In genomic region chr9:134099123-134099761, GRCh38 we compare ENCODE assay signal across 9 cellular contexts. TPM values are rescaled to one million over a fixed set of nuclear protein-coding genes. Genes with fewer than 3 reads are reported as not detected.
DNase-seq lines count a peak whose midpoint lies in the region; ATAC-seq and TF ChIP-seq lines count a peak whose summit lies in the region.
"Had no signal": no experiment of that assay in that cellular context is flagged by ENCODE, and none has a peak within 500 bp of the region (broad histone marks: within the 10 kb centered on the region; RNA-seq: fewer than 3 reads in every experiment).

No MANE protein-coding gene starts in this region.

- POLR2A ChIA-PET in SK-N-SH (lab: Yijun Ruan, JAX): no interaction called here

- H3K4me3 Mint-ChIP-seq in activated naive CD4-positive, alpha-beta T cell treated with anti-CD3 and anti-CD28 coated beads for 36 hours: no peak overlapping the region
- H3K4me3 Mint-ChIP-seq: T-helper 1 cell treated with Interleukin-12 subunit alpha and Interleukin-12 subunit beta and Interleukin-4 antibody, amounts not matched to agents 30 μg/mL and 1 μg/mL, for 36 hours had no signal

- CTCF ChIA-PET in SK-N-SH (lab: Yijun Ruan, JAX): interaction anchor here (1.3 to 1.5 kb wide), 4 partner anchors 11 to 104 kb away, joined by 3 to 8 read pairs (median 4); no protein-coding TSS in a partner anchor
- CTCF ChIA-PET in activated naive CD4-positive, alpha-beta T cell treated with anti-CD3 and anti-CD28 coated beads for 36 hours (lab: Charles Lee): interaction anchor here (0.5 to 1.3 kb wide), 3 partner anchors 14 to 105 kb away, joined by 3 to 6 read pairs (median 3); no protein-coding TSS in a partner anchor

- H3K27ac ChIP-seq in KMS-11: no peak overlapping the region
- H3K27ac ChIP-seq in SK-N-SH (ENCODE audit: low read depth in 2 of 2, low read length in 1 of 2): no peak overlapping the region

- no peak for ATAC-seq in sciatic nerve

- 36% methylated on average over 13 of the region's 13 CpGs for WGBS in SK-N-SH (ENCODE audit: low lambda C conversion rate)

- no peaks in the 10 kb centered on the region for H3K9me2 ChIP-seq in SK-N-SH

- H3K27me3 ChIP-seq in KMS-11 (ENCODE audit: insufficient read depth, low read depth): peaks cover 61% of the 10 kb centered on the region
- peaks cover 16% of the 10 kb centered on the region; the same call in 1 of the 2 replicates for H3K27me3 ChIP-seq in SK-N-SH (ENCODE audit: insufficient read depth)

- H3K9ac ChIP-seq in KMS-11 (no peak overlapping the region), SK-N-SH (no peak overlapping the region)

- no peaks in the 10 kb centered on the region for H3K36me3 Mint-ChIP-seq in activated naive CD4-positive, alpha-beta T cell treated with anti-CD3 and anti-CD28 coated beads for 36 hours (ENCODE audit: low read depth)

- H3K79me2 ChIP-seq in KMS-11 (ENCODE audit: insufficient read depth, low read depth): no peaks in the 10 kb centered on the region
- no peaks in the 10 kb centered on the region for H3K79me2 ChIP-seq in SK-N-SH (ENCODE audit: insufficient read depth)

- H3K9me3 Mint-ChIP-seq in activated naive CD4-positive, alpha-beta T cell treated with anti-CD3 and anti-CD28 coated beads for 36 hours: no peaks in the 10 kb centered on the region
- H3K9me3 Mint-ChIP-seq: T-helper 1 cell treated with Interleukin-12 subunit alpha and Interleukin-12 subunit beta and Interleukin-4 antibody, amounts not matched to agents 30 μg/mL and 1 μg/mL, for 36 hours had no signal

- H2AFZ ChIP-seq in KMS-11 (ENCODE audit: low read depth) (no peak overlapping the region), SK-N-SH (ENCODE audit: low read depth) (no peak overlapping the region)

- TF ChIP-seq CTCF in KMS-11 (conservative IDR thresholded peaks at IDR 0.05; ENCODE audit: low read depth, low read length) (peak; percentile 87), SK-N-SH (IDR thresholded peaks at IDR 0.05) (peak; percentile 57)

- intact Hi-C loops in activated naive CD4-positive, alpha-beta T cell treated with anti-CD3 and anti-CD28 coated beads for 36 hours (cut with micrococcal nuclease): loop anchor here (1.0 to 2.0 kb wide), 3 partner anchors 30 to 317 kb away; partner anchors contain the start of gene BRD3
- intact Hi-C loops in sciatic nerve (cut with DNase I): no loop called here

- no peaks in the 10 kb centered on the region for H3K4me1 ChIP-seq in KMS-11 (ENCODE audit: low read depth, poor library complexity, severe bottlenecking)
- no peaks in the 10 kb centered on the region; a peak in 1 of 4 replicates for H3K4me1 ChIP-seq in SK-N-SH (ENCODE audit: control insufficient read depth in 1 of 2, insufficient read depth in 2 of 2, low read depth in 1 of 2, low read length in 1 of 2)

- no peak overlapping the region for H3K27ac Mint-ChIP-seq in activated naive CD4-positive, alpha-beta T cell treated with anti-CD3 and anti-CD28 coated beads for 36 hours
- H3K27ac Mint-ChIP-seq: T-helper 1 cell treated with Interleukin-12 subunit alpha and Interleukin-12 subunit beta and Interleukin-4 antibody, amounts not matched to agents 30 μg/mL and 1 μg/mL, for 36 hours had no signal

- H3K4me2 ChIP-seq in KMS-11 (no peak overlapping the region), SK-N-SH (no peak overlapping the region)

- no peaks in the 10 kb centered on the region for H3K4me1 Mint-ChIP-seq in activated naive CD4-positive, alpha-beta T cell treated with anti-CD3 and anti-CD28 coated beads for 36 hours (ENCODE audit: low read depth)

- H3K36me3 ChIP-seq in KMS-11 (ENCODE audit: insufficient read depth): no peaks in the 10 kb centered on the region
- H3K36me3 ChIP-seq in SK-N-SH (replicated peaks in 1 of 2; ENCODE audit: control insufficient read depth in 1 of 2, insufficient read depth in 2 of 2, low read length in 1 of 2): no peaks in the 10 kb centered on the region

- DNase-seq in DMS53 treated with DMSO at 0.1 percent for 48 hours (lab: John Stamatoyannopoulos, UW; ENCODE audit: unreplicated experiment) (peak; percentile 79), SK-N-SH (no peak), iPS DF 19.7 (ENCODE audit: low read depth, low spot score) (peak; percentile 40), sciatic nerve (ENCODE audit: low spot score) (no peak), putamen (ENCODE audit: low spot score) (no peak)
- DNase-seq in activated naive CD4-positive, alpha-beta T cell treated with anti-CD3 and anti-CD28 coated beads for 36 hours: peak; percentile 70
- peak; percentile 58 to 68 for DNase-seq in stimulated activated CD4-positive, alpha-beta T cell treated with anti-CD3 and anti-CD28 coated beads, Interleukin-2, amount 100 ng/mL, for 24 hours

- peak; percentile 56 for TF ChIP-seq RAD21 in SK-N-SH (IDR thresholded peaks at IDR 0.05; ENCODE audit: low read length)

- no peak for TF ChIP-seq EP300 in SK-N-SH (IDR thresholded peaks at IDR 0.05; ENCODE audit: borderline replicate concordance in 1 of 2, low read depth in 1 of 2, low read length in 1 of 2)

- H3K9me3 ChIP-seq in SK-N-SH: no peaks in the 10 kb centered on the region

- peaks cover 8% of the 10 kb centered on the region for H3K27me3 Mint-ChIP-seq in activated naive CD4-positive, alpha-beta T cell treated with anti-CD3 and anti-CD28 coated beads for 36 hours (ENCODE audit: low read depth)

- H3F3A ChIP-seq in SK-N-SH (replicated peaks; ENCODE audit: insufficient read depth): no peaks in the 10 kb centered on the region

- H4K20me1 ChIP-seq in KMS-11 (ENCODE audit: insufficient read depth) (no peaks in the 10 kb centered on the region), SK-N-SH (ENCODE audit: insufficient read depth) (no peaks in the 10 kb centered on the region)

- H3K4me3 ChIP-seq in KMS-11 (IDR thresholded peaks at IDR 0.05; ENCODE audit: insufficient read depth, low read depth, low read length) (no peak overlapping the region), SK-N-SH (ENCODE audit: low read depth in 2 of 2, low read length in 1 of 2) (no peak overlapping the region; a peak in 1 of 4 replicates)

TF ChIP-seq in SK-N-SH, 30 proteins besides CTCF, POLR2A, EP300 and RAD21:
- TF ChIP-seq SMC3 (IDR thresholded peaks at IDR 0.05; ENCODE audit: low read depth, low read length) (peak; percentile 11; the same call in 1 of the 2 replicates), USF2 (IDR thresholded peaks at IDR 0.05; ENCODE audit: borderline replicate concordance, low read depth, low read length) (no peak)

RNA-seq across cellular contexts. Expression of gene BRD3, which starts 31.4 kb away (rescaled TPM):
- polyA plus RNA-seq in SK-N-SH (2012; rRNA removed): 7.2 and 11.4 TPM in 2 replicates
- 10.2 and 11.5 TPM in 2 replicates for polyA plus RNA-seq in SK-N-SH (2012; cell fraction: cytosol; rRNA removed)
- 14.8 and 22.7 TPM in 2 replicates for polyA plus RNA-seq in SK-N-SH (2012; cell fraction: nucleus; rRNA removed)
- 10 to 100 TPM; 34.2 to 36.6 TPM for total RNA-seq in activated naive CD4-positive, alpha-beta T cell treated with anti-CD3 and anti-CD28 coated beads for 36 hours
- 54.4 TPM for total RNA-seq in sciatic nerve

RNA-seq across cellular contexts. Expression of gene WDR5, which starts 36.6 kb away (rescaled TPM):
- 35.1 and 36.6 TPM in 2 replicates for polyA plus RNA-seq in SK-N-SH (2012; rRNA removed)
- 24.3 and 32.1 TPM in 2 replicates for polyA plus RNA-seq in SK-N-SH (2012; cell fraction: cytosol; rRNA removed)
- polyA plus RNA-seq in SK-N-SH (2012; cell fraction: nucleus; rRNA removed): 61.4 and 63.3 TPM in 2 replicates
- 10 to 100 TPM; 39.4 to 40.4 TPM for total RNA-seq in activated naive CD4-positive, alpha-beta T cell treated with anti-CD3 and anti-CD28 coated beads for 36 hours
- total RNA-seq in sciatic nerve: 24.9 TPM

Comparison
In these comparisons a context has a peak if more than half of its experiments do, and no peak if none do; other contexts are left out.
1. DNase-seq: peak in DMS53 treated with DMSO at 0.1 percent for 48 hours (single experiment), activated naive CD4-positive, alpha-beta T cell treated with anti-CD3 and anti-CD28 coated beads for 36 hours (single experiment), iPS DF 19.7 (single experiment) and stimulated activated CD4-positive, alpha-beta T cell treated with anti-CD3 and anti-CD28 coated beads, Interleukin-2, amount 100 ng/mL, for 24 hours (2 of 2); none in SK-N-SH (single experiment), sciatic nerve (single experiment) and putamen (single experiment).